ENCODE assay signal across 21 cellular contexts in genomic region chr2:2889646-2890045, GRCh38.
A peak's percentile ranks its signal among the peaks of the same experiment; 100 is the strongest.
DNase-seq lines count a peak whose midpoint lies in the region; TF ChIP-seq lines count a peak whose summit lies in the region.
"Had no signal": no experiment of that assay in that cellular context is flagged by ENCODE, and none has a peak within 500 bp of the region (broad histone marks: within the 10 kb centered on the region; RNA-seq: fewer than 3 reads in every experiment).

No MANE protein-coding gene starts in this region.

- DNase-seq in activated effector memory CD4-positive, alpha-beta T cell treated with anti-CD3 and anti-CD28 coated beads, Interleukin-2, amount 50 U/mL, for 16 hours, result peak; percentile 25
- DNase-seq in activated effector memory CD4-positive, alpha-beta T cell treated with Interleukin-2 at 50 U/mL for 16 hours, result no peak
- DNase-seq in SK-N-DZ (ENCODE audit: low spot score) (peak; percentile 61), endodermal cell (peak; percentile 30), posterior vena cava (ENCODE audit: low spot score) (peak; percentile 49), NCI-H524 (lab: John Stamatoyannopoulos, UW) (no peak), RWPE1 (ENCODE audit: low spot score) (no peak), osteoblast (ENCODE audit: insufficient read length, low spot score, missing footprints) (no peak)
- DNase-seq: 8988T; Caco-2; CD4-positive, CD25-positive, alpha-beta regulatory T cell; DMS153; DND-41; GM23248; H7; HCEC 1CT had no signal

- H3K9me3 ChIP-seq in endodermal cell (ENCODE audit: control insufficient read depth, low read length) (no peaks in the 10 kb centered on the region), osteoblast (ENCODE audit: low read depth, low read length) (no peaks in the 10 kb centered on the region)
- H3K9me3 ChIP-seq: A549, BLaER1, Caco-2 had no signal

- no peak overlapping the region for H3K4me2 ChIP-seq in osteoblast (ENCODE audit: insufficient read depth, low read length)
- H3K4me2 ChIP-seq: A549, BLaER1 had no signal

- H3K36me3 Mint-ChIP-seq in endodermal cell (ENCODE audit: low read depth), result no peaks in the 10 kb centered on the region
- H3K36me3 Mint-ChIP-seq: CD4-positive, CD25-positive, alpha-beta regulatory T cell; CD8-positive, alpha-beta T cell had no signal

- H3K4me1 ChIP-seq in endodermal cell (ENCODE audit: control insufficient read depth, insufficient read depth, low read length), result no peaks in the 10 kb centered on the region
- H3K4me1 ChIP-seq in osteoblast (ENCODE audit: insufficient read depth, low read length), result no peaks in the 10 kb centered on the region
- H3K4me1 ChIP-seq: A549, BLaER1, Caco-2 had no signal

- no peak overlapping the region for H3K9ac ChIP-seq in endodermal cell (ENCODE audit: extremely low read depth, low read length, poor library complexity, severe bottlenecking)
- H3K9ac ChIP-seq: BLaER1, GM23248 had no signal

- H3K27ac ChIP-seq in endodermal cell (ENCODE audit: low read depth, low read length) (no peak overlapping the region), RWPE1 (no peak overlapping the region), osteoblast (ENCODE audit: low read depth, low read length) (no peak overlapping the region)
- H3K27ac ChIP-seq: A549, BLaER1, C4-2B, GM23248 had no signal

- H3K27ac Mint-ChIP-seq in endodermal cell, result no peak overlapping the region
- H3K27ac Mint-ChIP-seq: B cell; CD4-positive, CD25-positive, alpha-beta regulatory T cell; CD8-positive, alpha-beta T cell had no signal

- CTCF ChIA-PET in RWPE1 (lab: Yijun Ruan, JAX), result interaction anchor here (0.6 kb wide), 1 partner anchor 1035 kb away, joined by 3 read pairs; no protein-coding TSS in a partner anchor

- no peaks in the 10 kb centered on the region for H3K27me3 Mint-ChIP-seq in endodermal cell (ENCODE audit: insufficient read depth)
- H3K27me3 Mint-ChIP-seq: CD4-positive, CD25-positive, alpha-beta regulatory T cell had no signal

- H3K4me3 Mint-ChIP-seq in endodermal cell, result no peak overlapping the region
- H3K4me3 Mint-ChIP-seq: B cell; CD4-positive, CD25-positive, alpha-beta regulatory T cell; CD8-positive, alpha-beta T cell had no signal

- H3K4me1 Mint-ChIP-seq in endodermal cell, result no peaks in the 10 kb centered on the region
- H3K4me1 Mint-ChIP-seq: B cell; CD4-positive, CD25-positive, alpha-beta regulatory T cell had no signal

- no peak overlapping the region for H3K4me3 ChIP-seq in endodermal cell (ENCODE audit: low read length)
- H3K4me3 ChIP-seq in osteoblast (ENCODE audit: insufficient read depth, low read length), result no peak overlapping the region
- H3K4me3 ChIP-seq: A549, BLaER1, GM23248 had no signal

- no peaks in the 10 kb centered on the region for H3K27me3 ChIP-seq in endodermal cell (ENCODE audit: control insufficient read depth, insufficient read depth, low read length, poor library complexity, severe bottlenecking)
- H3K27me3 ChIP-seq in osteoblast (ENCODE audit: insufficient read depth, low read length), result no peaks in the 10 kb centered on the region
- H3K27me3 ChIP-seq: BLaER1 had no signal

- intact Hi-C loops in posterior vena cava (cut with DNase I), result no loop called here

- H2AFZ ChIP-seq in osteoblast (ENCODE audit: low read length), result no peak overlapping the region
- H2AFZ ChIP-seq: GM23248 had no signal

- no peaks in the 10 kb centered on the region for H4K20me1 ChIP-seq in osteoblast (ENCODE audit: insufficient read depth, low read length)
- H4K20me1 ChIP-seq: BLaER1 had no signal

- POLR2A ChIA-PET in RWPE1 (lab: Yijun Ruan, JAX; ENCODE audit: low non-redundant PET), result no interaction called here

- no peaks in the 10 kb centered on the region for H3K9me3 Mint-ChIP-seq in endodermal cell
- H3K9me3 Mint-ChIP-seq: CD8-positive, alpha-beta T cell had no signal

- no peak for TF ChIP-seq CTCF in endodermal cell (conservative IDR thresholded peaks at IDR 0.05)
- no peak for TF ChIP-seq CTCF in RWPE1 (conservative IDR thresholded peaks at IDR 0.05; ENCODE audit: low read depth)
- TF ChIP-seq CTCF in osteoblast (IDR thresholded peaks at IDR 0.05; ENCODE audit: extremely low read depth, low read depth, low read length), result no peak

- no peaks in the 10 kb centered on the region for H3K79me2 ChIP-seq in osteoblast (ENCODE audit: insufficient read depth, low read length)

- 89 to 94% methylated on average over 17 of the region's 17 CpGs for WGBS in endodermal cell (ENCODE audit: insufficient coverage in 1 of 2, insufficient read length in 1 of 2), 2 experiments

- no peaks in the 10 kb centered on the region for H3K36me3 ChIP-seq in endodermal cell (ENCODE audit: control insufficient read depth, insufficient read depth, low read length)
- no peaks in the 10 kb centered on the region for H3K36me3 ChIP-seq in osteoblast (ENCODE audit: insufficient read depth, low read length)
- H3K36me3 ChIP-seq: BLaER1 had no signal

Comparison
In these comparisons a context has a peak if more than half of its experiments do, and no peak if none do; other contexts are left out.
1. DNase-seq: peak in activated effector memory CD4-positive, alpha-beta T cell treated with anti-CD3 and anti-CD28 coated beads, Interleukin-2, amount 50 U/mL, for 16 hours (single experiment), SK-N-DZ (single experiment), endodermal cell (single experiment) and posterior vena cava (single experiment); none in activated effector memory CD4-positive, alpha-beta T cell treated with Interleukin-2 at 50 U/mL for 16 hours (single experiment), NCI-H524 (0 of 2), RWPE1 (single experiment) and osteoblast (single experiment).